23 cellular contexts compared by ENCODE assay signal in genomic region chr1:166703141-166703540, GRCh38.
DNase-seq lines count a peak whose midpoint lies in the region; ATAC-seq, FAIRE-seq and TF ChIP-seq lines count a peak whose summit lies in the region.
"Had no signal": no experiment of that assay in that cellular context is flagged by ENCODE, and none has a peak within 500 bp of the region (broad histone marks: within the 10 kb centered on the region; RNA-seq: fewer than 3 reads in every experiment).

No MANE protein-coding gene starts in this region.

- TF ChIP-seq EP300 in SK-N-SH (IDR thresholded peaks at IDR 0.05; ENCODE audit: borderline replicate concordance in 1 of 2, low read depth in 1 of 2, low read length in 1 of 2): no peak

- peak; percentile 56 for FAIRE-seq in D721Med (lab: Jason Lieb, UNC)
- FAIRE-seq: A204.1, GM12891, GM19239, H54 had no signal

- TF ChIP-seq RAD21 in SK-N-SH (IDR thresholded peaks at IDR 0.05; ENCODE audit: low read length): no peak

- H3K4me2 ChIP-seq in BLaER1 (peak overlapping the region; percentile 52), H9 (ENCODE audit: insufficient read depth, insufficient read length, low read length) (no peak overlapping the region), SK-N-SH (no peak overlapping the region)

- no peak overlapping the region for H4K91ac ChIP-seq in H9 (ENCODE audit: insufficient read length, low read depth, low read length)

- H3K4me1 Mint-ChIP-seq in H9 (peaks cover 2 to 11% of the 10 kb centered on the region in 2 experiments; a peak in 2 of 4 replicates), endodermal cell (peaks cover 20% of the 10 kb centered on the region)
- H3K4me1 Mint-ChIP-seq: B cell; CD4-positive, alpha-beta memory T cell had no signal

- no peak overlapping the region for H4K8ac ChIP-seq in H9 (replicated peaks; ENCODE audit: insufficient read length, low read depth, low read length)

- no peaks in the 10 kb centered on the region for H3K9me2 ChIP-seq in SK-N-SH

- H3K4ac ChIP-seq in H9 (ENCODE audit: low read depth, low read length): no peak overlapping the region

- no peaks in the 10 kb centered on the region for H3K27me3 ChIP-seq in BLaER1
- no peaks in the 10 kb centered on the region for H3K27me3 ChIP-seq in H9 (ENCODE audit: insufficient read depth, low read length)
- no peaks in the 10 kb centered on the region for H3K27me3 ChIP-seq in endodermal cell (ENCODE audit: control insufficient read depth, insufficient read depth, low read length, poor library complexity, severe bottlenecking)
- H3K27me3 ChIP-seq in SK-N-SH (ENCODE audit: insufficient read depth): no peaks in the 10 kb centered on the region

- H3K4me1 ChIP-seq in BLaER1 (peaks cover 13% of the 10 kb centered on the region), H9 (ENCODE audit: insufficient read depth, low read length) (no peaks in the 10 kb centered on the region), endodermal cell (ENCODE audit: control insufficient read depth, insufficient read depth, low read length) (peaks cover 4% of the 10 kb centered on the region), SK-N-SH (ENCODE audit: control insufficient read depth in 1 of 2, insufficient read depth in 2 of 2, low read depth in 1 of 2, low read length in 1 of 2) (no peaks in the 10 kb centered on the region)
- H3K4me1 ChIP-seq: Caco-2 had no signal

- H2AK5ac ChIP-seq in H9 (ENCODE audit: insufficient read length, low read length): no peak overlapping the region

- no peak for ATAC-seq in GM18498 (IDR thresholded peaks at IDR 0.05; ENCODE audit: unreplicated experiment)
- no peak for ATAC-seq in HG03280 (IDR thresholded peaks at IDR 0.05; ENCODE audit: unreplicated experiment)
- no peak for ATAC-seq in HG03045 (IDR thresholded peaks at IDR 0.05; ENCODE audit: unreplicated experiment)

- CTCF ChIA-PET in SK-N-SH (lab: Yijun Ruan, JAX): no interaction called here

- no peak overlapping the region for H3K27ac ChIP-seq in BLaER1
- H3K27ac ChIP-seq in H9 (ENCODE audit: insufficient read length, low read depth, low read length): no peak overlapping the region
- H3K27ac ChIP-seq in endodermal cell (ENCODE audit: low read depth, low read length): no peak overlapping the region
- no peak overlapping the region for H3K27ac ChIP-seq in SK-N-SH (ENCODE audit: low read depth in 2 of 2, low read length in 1 of 2)
- H3K27ac ChIP-seq: 22Rv1, GM23248 had no signal

- H2BK20ac ChIP-seq in H9 (ENCODE audit: low read depth, low read length, poor library complexity, severe bottlenecking): no peak overlapping the region

- no peaks in the 10 kb centered on the region for H3K23me2 ChIP-seq in H9 (ENCODE audit: insufficient read length, low read depth, low read length, poor library complexity, severe bottlenecking)

- H2BK120ac ChIP-seq in H9 (ENCODE audit: low read depth, low read length, poor library complexity, severe bottlenecking): no peak overlapping the region

- H3K79me1 ChIP-seq in H9 (ENCODE audit: insufficient read depth, low read depth, low read length, poor library complexity, severe bottlenecking): no peaks in the 10 kb centered on the region

- H3K23ac ChIP-seq in H9 (ENCODE audit: insufficient read length, low read depth, low read length): no peak overlapping the region

- no peak overlapping the region for H3K56ac ChIP-seq in H9 (ENCODE audit: insufficient read length, low read depth, low read length)

- H3K18ac ChIP-seq in H9 (ENCODE audit: insufficient read length, low read depth, low read length): no peak overlapping the region

- WGBS in H9 (ENCODE audit: extremely low coverage, insufficient read length, low lambda C conversion rate): no CpG with 5 or more reads among the region's 2 CpGs
- 90 to 93% methylated on average over 2 of the region's 2 CpGs for WGBS in endodermal cell (ENCODE audit: insufficient coverage in 1 of 2, insufficient read length in 1 of 2), 2 experiments
- 28% methylated on average over 2 of the region's 2 CpGs for WGBS in SK-N-SH (ENCODE audit: low lambda C conversion rate)

- no peaks in the 10 kb centered on the region for H3K27me3 Mint-ChIP-seq in H9 (ENCODE audit: low read depth)
- H3K27me3 Mint-ChIP-seq in endodermal cell (ENCODE audit: insufficient read depth): no peaks in the 10 kb centered on the region

- no peaks in the 10 kb centered on the region for H3K79me2 ChIP-seq in H9 (ENCODE audit: insufficient read depth, low read length)
- no peaks in the 10 kb centered on the region for H3K79me2 ChIP-seq in SK-N-SH (ENCODE audit: insufficient read depth)

- no peak overlapping the region for H3K27ac Mint-ChIP-seq in H9
- H3K27ac Mint-ChIP-seq in endodermal cell: no peak overlapping the region
- H3K27ac Mint-ChIP-seq: B cell; CD4-positive, alpha-beta memory T cell had no signal

- H2AFZ ChIP-seq in H9 (ENCODE audit: low read length) (peak overlapping the region; percentile 45), SK-N-SH (ENCODE audit: low read depth) (no peak overlapping the region)
- H2AFZ ChIP-seq: GM23248 had no signal

- DNase-seq in D721Med (ENCODE audit: insufficient read length, low spot score) (no peak), H9 (no peak), endodermal cell (no peak), SK-N-SH (no peak)
- DNase-seq: C1 segment of cervical spinal cord; Caco-2; CD4-positive, alpha-beta memory T cell; DMS 273 treated with DMSO at 0.1 percent for 48 hours; DMS79; EL; GF-D8; GM23248; HCEC 1CT had no signal

- H3T11ph ChIP-seq in H9 (ENCODE audit: low read length): no peak overlapping the region

- H3K14ac ChIP-seq in H9 (ENCODE audit: insufficient read depth, low read length): no peak overlapping the region

- H4K20me1 ChIP-seq in BLaER1: no peaks in the 10 kb centered on the region
- H4K20me1 ChIP-seq in H9 (ENCODE audit: control insufficient read depth, insufficient read depth, insufficient read length): no peaks in the 10 kb centered on the region
- no peaks in the 10 kb centered on the region for H4K20me1 ChIP-seq in SK-N-SH (ENCODE audit: insufficient read depth)

- H3K36me3 ChIP-seq in BLaER1: no peaks in the 10 kb centered on the region
- H3K36me3 ChIP-seq in endodermal cell (ENCODE audit: control insufficient read depth, insufficient read depth, low read length): no peaks in the 10 kb centered on the region
- no peaks in the 10 kb centered on the region for H3K36me3 ChIP-seq in SK-N-SH (replicated peaks in 1 of 2; ENCODE audit: control insufficient read depth in 1 of 2, insufficient read depth in 2 of 2, low read length in 1 of 2)

- H3K4me3 ChIP-seq in BLaER1: no peak overlapping the region
- peak overlapping the region; percentile 36 for H3K4me3 ChIP-seq in endodermal cell (ENCODE audit: low read length)
- H3K4me3 ChIP-seq in SK-N-SH (ENCODE audit: low read depth in 2 of 2, low read length in 1 of 2): no peak overlapping the region
- H3K4me3 ChIP-seq: GM23248 had no signal

- H2BK5ac ChIP-seq in H9 (ENCODE audit: insufficient read length, low read length): no peak overlapping the region

- POLR2A ChIA-PET in SK-N-SH (lab: Yijun Ruan, JAX): no interaction called here

- H3K9me3 ChIP-seq in BLaER1 (no peaks in the 10 kb centered on the region), H9 (ENCODE audit: control insufficient read depth, low read depth, low read length) (no peaks in the 10 kb centered on the region), endodermal cell (ENCODE audit: control insufficient read depth, low read length) (peaks cover 5% of the 10 kb centered on the region), SK-N-SH (no peaks in the 10 kb centered on the region)
- H3K9me3 ChIP-seq: Caco-2 had no signal

- TF ChIP-seq CTCF in D721Med (IDR thresholded peaks at IDR 0.05; ENCODE audit: insufficient read depth, missing control alignments) (no peak), H9 (conservative IDR thresholded peaks at IDR 0.05) (no peak), endodermal cell (conservative IDR thresholded peaks at IDR 0.05) (no peak), SK-N-SH (IDR thresholded peaks at IDR 0.05) (no peak)

- H3K4me3 Mint-ChIP-seq in H9 (no peak overlapping the region), endodermal cell (no peak overlapping the region)
- H3K4me3 Mint-ChIP-seq: B cell; CD4-positive, alpha-beta memory T cell had no signal

- H3K9ac ChIP-seq in BLaER1 (no peak overlapping the region), H9 (ENCODE audit: extremely low read depth, insufficient read length, low read length) (no peak overlapping the region), endodermal cell (ENCODE audit: extremely low read depth, low read length, poor library complexity, severe bottlenecking) (no peak overlapping the region), SK-N-SH (no peak overlapping the region)
- H3K9ac ChIP-seq: GM23248 had no signal

- no peak overlapping the region for H2BK15ac ChIP-seq in H9 (ENCODE audit: low read depth, low read length)

- H3K36me3 Mint-ChIP-seq in H9 (ENCODE audit: insufficient read depth in 1 of 3, low read depth in 3 of 3) (no peaks in the 10 kb centered on the region; a peak in 1 of 7 replicates), endodermal cell (ENCODE audit: low read depth) (no peaks in the 10 kb centered on the region)
- H3K36me3 Mint-ChIP-seq: CD4-positive, alpha-beta memory T cell had no signal

- H4K5ac ChIP-seq in H9 (ENCODE audit: insufficient read length, low read depth, low read length): no peak overlapping the region

- H3F3A ChIP-seq in SK-N-SH (replicated peaks; ENCODE audit: insufficient read depth): no peaks in the 10 kb centered on the region

- H2BK12ac ChIP-seq in H9 (ENCODE audit: insufficient read length, low read depth, low read length): no peak overlapping the region

- H3K9me3 Mint-ChIP-seq in H9: peaks cover 0 to 2% of the 10 kb centered on the region in 2 experiments; a peak in 2 of 5 replicates
- H3K9me3 Mint-ChIP-seq in endodermal cell: no peaks in the 10 kb centered on the region

TF ChIP-seq in SK-N-SH, 30 proteins besides CTCF, POLR2A, EP300 and RAD21:
- no peak for TF ChIP-seq NRF1 (IDR thresholded peaks at IDR 0.05; ENCODE audit: low read depth, low read length)
- no peak for TF ChIP-seq EZH2phosphoT487 (IDR thresholded peaks at IDR 0.05; ENCODE audit: borderline replicate concordance, low read depth)
- TF ChIP-seq MEF2A (IDR thresholded peaks at IDR 0.05; ENCODE audit: borderline replicate concordance, low read depth): no peak
- TF ChIP-seq GABPA (IDR thresholded peaks at IDR 0.05; ENCODE audit: low read depth): no peak
